ENCODE assay signal across 1 cellular context in genomic region chr4:74374128-74374527, GRCh38.
TF ChIP-seq lines count a peak whose summit lies in the region.

No MANE protein-coding gene starts in this region.

TF ChIP-seq in HepG2, 621 proteins besides CTCF, POLR2A, EP300 and RAD21:
- TF ChIP-seq SALL2 (CRISPR knock-in tag; IDR thresholded peaks at IDR 0.05) (no peak), NFYB (CRISPR knock-in tag; IDR thresholded peaks at IDR 0.05) (no peak), ZNF138 (CRISPR knock-in tag; IDR thresholded peaks at IDR 0.05; ENCODE audit: low read depth) (no peak), KDM5B (CRISPR knock-in tag; IDR thresholded peaks at IDR 0.05; ENCODE audit: borderline replicate concordance) (no peak), ATAD3A (CRISPR knock-in tag; IDR thresholded peaks at IDR 0.05) (no peak), MAFK (conservative IDR thresholded peaks at IDR 0.05 in 1 of 2, IDR thresholded peaks at IDR 0.05 in 1 of 2; ENCODE audit: low read length in 2 of 2) (peak; percentile 36 to 49; a peak in 2 of 4 replicates), MAFF (IDR thresholded peaks at IDR 0.05; ENCODE audit: low read depth, low read length) (peak; percentile 45; the same call in 1 of the 2 replicates), HNF4G (IDR thresholded peaks at IDR 0.05; ENCODE audit: borderline replicate concordance, low read depth, low read length) (no peak), HNF4G (CRISPR knock-in tag; IDR thresholded peaks at IDR 0.05; ENCODE audit: borderline replicate concordance, low read depth) (no peak), ZNF597 (CRISPR knock-in tag; IDR thresholded peaks at IDR 0.05) (no peak), PATZ1 (CRISPR knock-in tag; IDR thresholded peaks at IDR 0.05) (no peak), ZNF776 (CRISPR knock-in tag; IDR thresholded peaks at IDR 0.05) (no peak), TAF15 (IDR thresholded peaks at IDR 0.05; ENCODE audit: low read depth, low read length, poor library complexity, severe bottlenecking) (no peak)
